In the genomic region with DNA sequence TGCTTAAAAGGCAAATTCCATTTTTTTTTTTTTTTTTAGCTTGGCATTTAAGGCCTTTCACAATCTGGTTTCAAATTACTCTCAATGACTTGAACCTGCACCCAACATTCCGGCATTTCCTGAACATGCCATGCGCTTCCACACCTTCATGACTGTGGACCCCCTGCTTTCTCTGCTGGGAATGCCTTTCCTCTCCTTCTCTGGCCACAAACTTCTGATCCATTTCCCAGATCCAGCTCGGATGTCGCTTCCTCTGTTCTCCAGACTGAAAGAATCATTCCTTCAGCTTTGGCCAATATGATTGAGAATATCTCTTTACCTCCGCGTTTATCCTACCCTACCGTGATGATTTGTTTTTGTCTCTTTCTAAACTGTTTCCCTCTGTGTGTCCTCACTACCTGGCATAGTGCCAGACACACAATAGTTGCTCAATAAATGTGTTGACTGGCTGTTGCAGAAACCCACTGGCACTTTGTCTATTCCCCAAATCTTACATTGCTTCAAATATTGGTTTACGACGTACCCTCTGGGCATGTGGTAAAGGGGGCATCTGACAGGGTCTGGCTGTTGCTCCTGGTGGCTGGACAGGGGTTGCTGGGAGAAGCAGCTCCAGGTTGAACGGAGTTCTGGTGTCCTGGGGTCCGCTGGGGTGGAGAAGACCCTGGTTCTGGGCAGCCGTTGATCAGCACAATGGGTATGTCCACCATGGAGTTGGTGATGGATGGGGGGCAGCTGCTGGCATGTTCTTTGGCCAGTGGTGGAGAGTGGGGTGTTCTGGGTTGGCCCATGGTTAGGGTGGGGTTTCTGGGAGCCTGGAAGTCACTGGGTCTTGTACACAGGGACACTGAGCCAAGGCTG, we compare ENCODE assay signal across 9 cellular contexts. TPM values are rescaled to one million over a fixed set of nuclear protein-coding genes. Genes with fewer than 3 reads are reported as not detected.
A peak's percentile ranks its signal among the peaks of the same experiment; 100 is the strongest.
DNase-seq lines count a peak whose midpoint lies in the region; ATAC-seq and TF ChIP-seq lines count a peak whose summit lies in the region.
"Had no signal": no experiment of that assay in that cellular context is flagged by ENCODE, and none has a peak within 500 bp of the region (broad histone marks: within the 10 kb centered on the region; RNA-seq: fewer than 3 reads in every experiment).

No MANE protein-coding gene starts in this region.

- H3K4me1 Mint-ChIP-seq in activated CD4-positive, alpha-beta T cell treated with anti-CD3 and anti-CD28 coated beads for 36 hours: peaks cover 79% of the 10 kb centered on the region
- H3K4me1 Mint-ChIP-seq in stimulated activated effector memory CD8-positive, alpha-beta T cell treated with anti-CD3 and anti-CD28 coated beads, Interleukin-12 subunit alpha, Interleukin-12 subunit beta, amount 100 ng/mL, for 72 hours: peaks cover 87% of the 10 kb centered on the region
- H3K4me1 Mint-ChIP-seq in glutamatergic neuron (ENCODE audit: low read depth, unreplicated experiment): peaks cover 11% of the 10 kb centered on the region

- H3K4me3 Mint-ChIP-seq in activated CD4-positive, alpha-beta T cell treated with anti-CD3 and anti-CD28 coated beads for 36 hours: no peak overlapping the region
- H3K4me3 Mint-ChIP-seq in stimulated activated effector memory CD8-positive, alpha-beta T cell treated with anti-CD3 and anti-CD28 coated beads, Interleukin-12 subunit alpha, Interleukin-12 subunit beta, amount 100 ng/mL, for 72 hours: no peak overlapping the region
- no peak overlapping the region for H3K4me3 Mint-ChIP-seq in glutamatergic neuron (ENCODE audit: unreplicated experiment)
- H3K4me3 Mint-ChIP-seq: B cell had no signal

- H3K4me3 ChIP-seq in fibroblast of the aortic adventitia (ENCODE audit: low read depth, low read length): no peak overlapping the region

- H3K27ac Mint-ChIP-seq in activated CD4-positive, alpha-beta T cell treated with anti-CD3 and anti-CD28 coated beads for 36 hours: peak overlapping the region; percentile 80
- H3K27ac Mint-ChIP-seq in stimulated activated effector memory CD8-positive, alpha-beta T cell treated with anti-CD3 and anti-CD28 coated beads, Interleukin-12 subunit alpha, Interleukin-12 subunit beta, amount 100 ng/mL, for 72 hours: peak overlapping the region; percentile 93
- no peak overlapping the region for H3K27ac Mint-ChIP-seq in glutamatergic neuron (ENCODE audit: unreplicated experiment)
- H3K27ac Mint-ChIP-seq: B cell had no signal

- H3K9me3 Mint-ChIP-seq in activated CD4-positive, alpha-beta T cell treated with anti-CD3 and anti-CD28 coated beads for 36 hours (ENCODE audit: low read depth): no peaks in the 10 kb centered on the region
- no peaks in the 10 kb centered on the region for H3K9me3 Mint-ChIP-seq in stimulated activated effector memory CD8-positive, alpha-beta T cell treated with anti-CD3 and anti-CD28 coated beads, Interleukin-12 subunit alpha, Interleukin-12 subunit beta, amount 100 ng/mL, for 72 hours
- H3K9me3 Mint-ChIP-seq in glutamatergic neuron (ENCODE audit: unreplicated experiment): peaks cover 6% of the 10 kb centered on the region

- H3K27me3 Mint-ChIP-seq in activated CD4-positive, alpha-beta T cell treated with anti-CD3 and anti-CD28 coated beads for 36 hours: no peaks in the 10 kb centered on the region
- H3K27me3 Mint-ChIP-seq in glutamatergic neuron (ENCODE audit: unreplicated experiment): peaks cover 3% of the 10 kb centered on the region
- H3K27me3 Mint-ChIP-seq: B cell had no signal

- peak overlapping the region; percentile 100 for H3K27ac ChIP-seq in RWPE1

- no peak for DNase-seq in activated CD4-positive, alpha-beta T cell treated with anti-CD3 and anti-CD28 coated beads for 36 hours
- DNase-seq in activated CD4-positive, alpha-beta T cell treated with anti-CD3 and anti-CD28 coated beads for 4 hours: no peak
- no peak for DNase-seq in RWPE1 (ENCODE audit: low spot score)
- DNase-seq in fibroblast of the aortic adventitia (ENCODE audit: low read depth): peak; percentile 94
- no peak for DNase-seq in stimulated activated effector memory CD8-positive, alpha-beta T cell treated with anti-CD3 and anti-CD28 coated beads, Interleukin-12 subunit alpha, Interleukin-12 subunit beta, amount 100 ng/mL, for 72 hours (ENCODE audit: low spot score in 2 of 2)
- no peak for DNase-seq in glutamatergic neuron
- no peak for DNase-seq in DMS53 treated with DMSO at 0.1 percent for 48 hours (lab: John Stamatoyannopoulos, UW; ENCODE audit: unreplicated experiment)

- ATAC-seq in activated CD4-positive, alpha-beta T cell treated with anti-CD3 and anti-CD28 coated beads for 36 hours: no peak
- ATAC-seq in stimulated activated effector memory CD8-positive, alpha-beta T cell treated with anti-CD3 and anti-CD28 coated beads, Interleukin-12 subunit alpha, Interleukin-12 subunit beta, amount 100 ng/mL, for 72 hours: no peak
- ATAC-seq in HG03460 (IDR thresholded peaks at IDR 0.05; ENCODE audit: unreplicated experiment): no peak

- intact Hi-C loops in activated CD4-positive, alpha-beta T cell treated with anti-CD3 and anti-CD28 coated beads for 36 hours (cut with DNase I, micrococcal nuclease): loop anchor here in 1 of 2 experiments (1.0 kb wide), 2 partner anchors 30 to 45 kb away; no protein-coding TSS in a partner anchor

- CTCF ChIA-PET in activated CD4-positive, alpha-beta T cell treated with anti-CD3 and anti-CD28 coated beads for 36 hours (lab: Charles Lee): interaction anchor here (0.6 to 1.5 kb wide), 8 partner anchors 9 to 1531 kb away, joined by 3 to 5 read pairs (median 3); a partner anchor contains a TSS
- CTCF ChIA-PET in RWPE1 (lab: Yijun Ruan, JAX): interaction anchor here (1.0 to 1.2 kb wide), 2 partner anchors 10 to 11 kb away, joined by 3 read pairs; no protein-coding TSS in a partner anchor

- TF ChIP-seq CTCF in RWPE1 (conservative IDR thresholded peaks at IDR 0.05; ENCODE audit: low read depth) (no peak), fibroblast of the aortic adventitia (IDR thresholded peaks at IDR 0.05; ENCODE audit: insufficient read depth, low read length) (no peak), glutamatergic neuron (IDR thresholded peaks at IDR 0.05; ENCODE audit: partially characterized antibody, unreplicated experiment) (no peak)

- no peaks in the 10 kb centered on the region for H3K36me3 Mint-ChIP-seq in activated CD4-positive, alpha-beta T cell treated with anti-CD3 and anti-CD28 coated beads for 36 hours (ENCODE audit: low read depth)
- no peaks in the 10 kb centered on the region for H3K36me3 Mint-ChIP-seq in stimulated activated effector memory CD8-positive, alpha-beta T cell treated with anti-CD3 and anti-CD28 coated beads, Interleukin-12 subunit alpha, Interleukin-12 subunit beta, amount 100 ng/mL, for 72 hours
- no peaks in the 10 kb centered on the region for H3K36me3 Mint-ChIP-seq in glutamatergic neuron (ENCODE audit: unreplicated experiment)

- POLR2A ChIA-PET in activated CD4-positive, alpha-beta T cell treated with anti-CD3 and anti-CD28 coated beads for 36 hours (lab: Charles Lee): interaction anchor here (0.6 to 2.2 kb wide), 3 partner anchors 55 to 165 kb away, joined by 3 to 7 read pairs (median 4); no protein-coding TSS in a partner anchor
- POLR2A ChIA-PET in RWPE1 (lab: Yijun Ruan, JAX; ENCODE audit: low non-redundant PET): interaction anchor here (0.6 to 0.7 kb wide), 5 partner anchors 15 to 1215 kb away, joined by 3 to 7 read pairs (median 4); a partner anchor contains a TSS

RNA-seq across cellular contexts. Expression of a gene that starts 14.7 kb away (rescaled TPM):
- 10 to 100 TPM; 10.8 to 12.8 TPM for total RNA-seq in activated CD4-positive, alpha-beta T cell treated with anti-CD3 and anti-CD28 coated beads for 36 hours
- total RNA-seq in fibroblast of the aortic adventitia (ENCODE audit: low replicate concordance) (not detected in 2 replicates), glutamatergic neuron (ENCODE audit: unreplicated experiment) (not detected)
- total RNA-seq: B cell had no signal

RNA-seq across cellular contexts. Expression of a gene that starts 43.5 kb away (rescaled TPM):
- 10 to 100 TPM; 40.2 to 45.6 TPM for total RNA-seq in activated CD4-positive, alpha-beta T cell treated with anti-CD3 and anti-CD28 coated beads for 36 hours
- total RNA-seq in fibroblast of the aortic adventitia (ENCODE audit: low replicate concordance) (314 and 706 TPM in 2 replicates), glutamatergic neuron (ENCODE audit: unreplicated experiment) (1.9 TPM)

Comparison
In these comparisons a context has a peak if more than half of its experiments do, and no peak if none do; other contexts are left out.
1. RNA of a gene that starts 14.7 kb away (total RNA-seq): 10.8 to 12.8 TPM in activated CD4-positive, alpha-beta T cell treated with anti-CD3 and anti-CD28 coated beads for 36 hours; not detected in fibroblast of the aortic adventitia and not detected in glutamatergic neuron (single experiment); every median in the first group is over 10 times any median in the second.
2. RNA of a gene that starts 43.5 kb away (total RNA-seq): 314 to 706 TPM in fibroblast of the aortic adventitia and 40.2 to 45.6 TPM in activated CD4-positive, alpha-beta T cell treated with anti-CD3 and anti-CD28 coated beads for 36 hours; 1.9 TPM in glutamatergic neuron (single experiment); every median in the first group is over 10 times any median in the second.